8 cellular contexts compared by ENCODE assay signal in genomic region chr6:169212436-169212835, GRCh38. TPM values are rescaled to one million over a fixed set of nuclear protein-coding genes. Genes with fewer than 3 reads are reported as not detected.
DNase-seq lines count a peak whose midpoint lies in the region; ATAC-seq and TF ChIP-seq lines count a peak whose summit lies in the region.

No MANE protein-coding gene starts in this region.

- DNase-seq in activated CD4-positive, alpha-beta T cell treated with anti-CD3 and anti-CD28 coated beads for 36 hours: no peak
- no peak for DNase-seq in activated CD4-positive, alpha-beta T cell treated with anti-CD3 and anti-CD28 coated beads for 48 hours
- no peak for DNase-seq in WERI-Rb-1
- peak; percentile 22 for DNase-seq in glomerular endothelial cell (ENCODE audit: extremely low read depth, low read depth, low spot score)
- no peak for DNase-seq in brain microvascular endothelial cell
- no peak for DNase-seq in effector CD8-positive, alpha-beta T cell (lab: John Stamatoyannopoulos, UW)
- no peak for DNase-seq in NCI-H146 (lab: John Stamatoyannopoulos, UW)

- TF ChIP-seq CTCF in WERI-Rb-1 (IDR thresholded peaks at IDR 0.05; ENCODE audit: low read depth, low read length) (no peak), brain microvascular endothelial cell (IDR thresholded peaks at IDR 0.05; ENCODE audit: low read depth, low read length, missing control alignments) (no peak)

- POLR2A ChIA-PET in activated CD4-positive, alpha-beta T cell treated with anti-CD3 and anti-CD28 coated beads for 36 hours (lab: Charles Lee): no interaction called here

- no peaks in the 10 kb centered on the region for H3K27me3 Mint-ChIP-seq in activated CD4-positive, alpha-beta T cell treated with anti-CD3 and anti-CD28 coated beads for 36 hours

- ATAC-seq in activated CD4-positive, alpha-beta T cell treated with anti-CD3 and anti-CD28 coated beads for 36 hours: no peak

- no peaks in the 10 kb centered on the region for H3K36me3 Mint-ChIP-seq in activated CD4-positive, alpha-beta T cell treated with anti-CD3 and anti-CD28 coated beads for 36 hours (ENCODE audit: low read depth)

- H3K4me3 ChIP-seq in WERI-Rb-1 (ENCODE audit: low read depth, low read length): peak overlapping the region; percentile 44
- peak overlapping the region in 4 of 5 donors; percentile 54 to 65 (median 59) for H3K4me3 ChIP-seq in subcutaneous abdominal adipose tissue (ENCODE audit: low read depth in 1 of 5, low read length in 5 of 5)
- H3K4me3 ChIP-seq in brain microvascular endothelial cell (ENCODE audit: low read depth, low read length): no peak overlapping the region

- CTCF ChIA-PET in activated CD4-positive, alpha-beta T cell treated with anti-CD3 and anti-CD28 coated beads for 36 hours (lab: Charles Lee): interaction anchor here (0.6 to 0.7 kb wide), 2 partner anchors 13 to 258 kb away, joined by 3 read pairs; no protein-coding TSS in a partner anchor

- H3K27me3 ChIP-seq in WERI-Rb-1 (ENCODE audit: insufficient read depth, low read depth, severe bottlenecking): no peaks in the 10 kb centered on the region
- H3K27me3 ChIP-seq in subcutaneous abdominal adipose tissue (ENCODE audit: control insufficient read depth in 5 of 5, insufficient read depth in 4 of 5, low read length in 5 of 5): no peaks in the 10 kb centered on the region
- no peaks in the 10 kb centered on the region for H3K27me3 ChIP-seq in brain microvascular endothelial cell (replicated peaks)

- H3K4me3 Mint-ChIP-seq in activated CD4-positive, alpha-beta T cell treated with anti-CD3 and anti-CD28 coated beads for 36 hours: peak overlapping the region; percentile 34

- intact Hi-C loops in activated CD4-positive, alpha-beta T cell treated with anti-CD3 and anti-CD28 coated beads for 36 hours (cut with DNase I, micrococcal nuclease): loop anchor here (2.0 to 10.0 kb wide), 4 partner anchors 318 to 540 kb away; partner anchors contain the start of genes C6orf120 (in 2 of the 2) and WDR27 (in 2 of the 2)

- H3K9me3 ChIP-seq in WERI-Rb-1 (ENCODE audit: severe bottlenecking) (no peaks in the 10 kb centered on the region), subcutaneous abdominal adipose tissue (ENCODE audit: control insufficient read depth in 5 of 5, low read length in 5 of 5) (peaks cover 0 to 3% (median 1%) of the 10 kb centered on the region in 5 donors)

- H3K9me3 Mint-ChIP-seq in activated CD4-positive, alpha-beta T cell treated with anti-CD3 and anti-CD28 coated beads for 36 hours (ENCODE audit: low read depth): peaks cover 4% of the 10 kb centered on the region

- peaks cover 16% of the 10 kb centered on the region for H3K4me1 Mint-ChIP-seq in activated CD4-positive, alpha-beta T cell treated with anti-CD3 and anti-CD28 coated beads for 36 hours

- H3K36me3 ChIP-seq in WERI-Rb-1 (no peaks in the 10 kb centered on the region), subcutaneous abdominal adipose tissue (ENCODE audit: control insufficient read depth in 5 of 5, insufficient read depth in 5 of 5, low read length in 5 of 5) (no peaks in the 10 kb centered on the region), brain microvascular endothelial cell (replicated peaks) (peaks cover 23% of the 10 kb centered on the region)

- in situ Hi-C loops in brain microvascular endothelial cell (cut with HindIII; ENCODE audit: low pct_ligation_motif_present, low sequenced_read_pairs): no loop called here

- H3K4me1 ChIP-seq in subcutaneous abdominal adipose tissue (ENCODE audit: control insufficient read depth in 5 of 5, insufficient read depth in 5 of 5, low read length in 5 of 5): peaks cover 8 to 45% (median 33%) of the 10 kb centered on the region in 5 donors

- peak overlapping the region; percentile 32 for H3K27ac Mint-ChIP-seq in activated CD4-positive, alpha-beta T cell treated with anti-CD3 and anti-CD28 coated beads for 36 hours

- no peak overlapping the region for H3K9ac ChIP-seq in subcutaneous abdominal adipose tissue (ENCODE audit: low read length in 5 of 5)

- H3K27ac ChIP-seq in WERI-Rb-1 (peak overlapping the region; percentile 52; the same call in 1 of the 2 replicates), subcutaneous abdominal adipose tissue (ENCODE audit: low read depth, low read length) (peak overlapping the region; percentile 95), brain microvascular endothelial cell (no peak overlapping the region)

RNA-seq across cellular contexts. Expression of gene THBS2, which starts 41.2 kb away (rescaled TPM):
- not detected for total RNA-seq in activated CD4-positive, alpha-beta T cell treated with anti-CD3 and anti-CD28 coated beads for 36 hours
- 2.6 and 11.1 TPM in 2 replicates for total RNA-seq in glomerular endothelial cell
